In genomic region chr19:1652471-1653299, GRCh38 we compare ENCODE assay signal across 8 cellular contexts. TPM values are rescaled to one million over a fixed set of nuclear protein-coding genes. Genes with fewer than 3 reads are reported as not detected.
DNase-seq lines count a peak whose midpoint lies in the region; ATAC-seq, FAIRE-seq and TF ChIP-seq lines count a peak whose summit lies in the region.

Gene TCF3 (minus strand): TSS chr19:1652615. CDS start chr19:1650248, 2,367 bp downstream.

- H3K36me3 Mint-ChIP-seq in chondrocyte (ENCODE audit: low read depth), result peaks cover 2% of the 10 kb centered on the region

- peak within 1 kb of the TSS; percentile 93 for H3K27ac Mint-ChIP-seq in chondrocyte (ENCODE audit: unreplicated experiment)

- peak within 1 kb of the TSS; percentile 83 for H3K4me3 Mint-ChIP-seq in chondrocyte (ENCODE audit: unreplicated experiment)

- no peaks in the 10 kb centered on the region for H3K9me3 Mint-ChIP-seq in chondrocyte (ENCODE audit: low read depth)

- peak within 1 kb of the TSS; percentile 80 for H3K4me2 ChIP-seq in keratinocyte (ENCODE audit: control insufficient read depth, extremely low read depth, insufficient read depth, low read depth, low read length)

- dilution Hi-C loops in keratinocyte (cut with MboI; ENCODE audit: extremely low pct_ligation_motif_present, low sequenced_read_pairs), result no loop called here

- no peaks in the 10 kb centered on the region for H3K27me3 Mint-ChIP-seq in chondrocyte (ENCODE audit: low read depth)

- peak within 1 kb of the TSS; percentile 66 to 81 (median 77) for H3K4me3 ChIP-seq in keratinocyte (ENCODE audit: control insufficient read depth in 2 of 3, extremely low read depth in 1 of 3, insufficient read depth in 2 of 3, low read depth in 1 of 3, low read length in 3 of 3)

- H3K9me3 ChIP-seq in keratinocyte (ENCODE audit: control insufficient read depth, low read depth, low read length), result no peaks in the 10 kb centered on the region

- peak; percentile 52 for TF ChIP-seq POLR2A in GM19193 (IDR thresholded peaks at IDR 0.05; ENCODE audit: extremely low read depth, insufficient read depth, insufficient read length)

- peak within 1 kb of the TSS; percentile 98 for H3K9ac ChIP-seq in keratinocyte (ENCODE audit: control insufficient read depth, extremely low read depth, insufficient read depth, low read length)

- no peaks in the 10 kb centered on the region for H4K20me1 ChIP-seq in keratinocyte (ENCODE audit: control insufficient read depth, extremely low read depth, insufficient read depth, low read length)

- peak within 1 kb of the TSS; percentile 99 for H3K27ac ChIP-seq in keratinocyte (ENCODE audit: control insufficient read depth, insufficient read depth, low read length)

- peaks cover 17% of the 10 kb centered on the region for H3K4me1 Mint-ChIP-seq in chondrocyte (ENCODE audit: low read depth)

- H3K36me3 ChIP-seq in keratinocyte (ENCODE audit: control insufficient read depth in 2 of 2, extremely low read depth in 1 of 2, insufficient read depth in 2 of 2, low read length in 2 of 2), result peaks cover 8 to 12% of the 10 kb centered on the region in 2 experiments

- no peaks in the 10 kb centered on the region for H3K9me1 ChIP-seq in keratinocyte (ENCODE audit: control insufficient read depth, extremely low read depth, insufficient read depth, low read length)

- no peak for TF ChIP-seq CTCF in chondrocyte (IDR thresholded peaks at IDR 0.05)
- no peak for TF ChIP-seq CTCF in keratinocyte (optimal IDR thresholded peaks at IDR 0.05 in 1 of 3, IDR thresholded peaks at IDR 0.05 in 1 of 3, conservative IDR thresholded peaks at IDR 0.05 in 1 of 3; ENCODE audit: extremely low read depth in 1 of 3, insufficient read depth in 2 of 3, low read length in 3 of 3)

- H3K4me1 ChIP-seq in keratinocyte (ENCODE audit: control insufficient read depth, extremely low read depth, insufficient read depth, low read length), result peaks cover 4% of the 10 kb centered on the region

- H3K79me2 ChIP-seq in keratinocyte (ENCODE audit: control insufficient read depth, insufficient read depth, low read length), result peaks cover 29% of the 10 kb centered on the region

- DNase-seq in AML-193 (lab: John Stamatoyannopoulos, UW), result peak; percentile 95 to 96
- DNase-seq in NCI-H510A treated with DMSO at 0.1 percent for 48 hours (lab: John Stamatoyannopoulos, UW), result peak; percentile 90
- peak; percentile 98 for DNase-seq in activated CD4-positive, alpha-beta T cell treated with anti-CD3 and anti-CD28 coated beads for 24 hours (ENCODE audit: low read depth in 2 of 2)
- peak; percentile 99 for DNase-seq in chondrocyte (ENCODE audit: low spot score)
- peak; percentile 86 for DNase-seq in keratinocyte (ENCODE audit: low read depth, low spot score)
- DNase-seq in stimulated activated CD4-positive, alpha-beta T cell treated with anti-CD3 and anti-CD28 coated beads, Interleukin-15, amount 100 ng/mL, for 1 hour (ENCODE audit: low read depth in 1 of 2, low spot score in 1 of 2), result peak; percentile 98 to 99

- peak within 1 kb of the TSS; percentile 95 for H2AFZ ChIP-seq in keratinocyte (ENCODE audit: control insufficient read depth, low read length)

- ATAC-seq in HG03439 (IDR thresholded peaks at IDR 0.05; ENCODE audit: unreplicated experiment), result peak; percentile 66

- FAIRE-seq in keratinocyte (lab: Jason Lieb, UNC), result peak; percentile 90

- no peaks in the 10 kb centered on the region for H3K27me3 ChIP-seq in keratinocyte (ENCODE audit: control insufficient read depth, extremely low read depth, insufficient read depth, low read length)

RNA-seq across cellular contexts. Expression of gene TCF3, which starts in this region (rescaled TPM):
- 130 to 154 TPM (median 153 TPM) in 3 replicates for total RNA-seq in chondrocyte
- polyA plus RNA-seq in keratinocyte, result 40.0 to 59.0 TPM (median 44.4 TPM) in 3 replicates
- 63.3 TPM for polyA plus RNA-seq in keratinocyte (2011; ENCODE audit: low read depth)
- polyA plus RNA-seq in keratinocyte (2011; cell fraction: cytosol; rRNA removed), result 32.9 and 98.1 TPM in 2 replicates
- 60.2 and 79.7 TPM in 2 replicates for polyA plus RNA-seq in keratinocyte (2011; cell fraction: nucleus; rRNA removed)
- 35.5 and 85.2 TPM in 2 replicates for polyA plus RNA-seq in keratinocyte (2012; ENCODE audit: low replicate concordance)
- 23.6 to 54.3 TPM (median 31.8 TPM) in 3 replicates for polyA minus RNA-seq in keratinocyte
- polyA minus RNA-seq in keratinocyte (2011; cell fraction: cytosol; rRNA and poly(A)+ RNA removed), result 161 TPM
- polyA minus RNA-seq in keratinocyte (2011; cell fraction: nucleus; rRNA and poly(A)+ RNA removed), result 40.1 and 47.3 TPM in 2 replicates

Comparison
In these comparisons a context has a peak if more than half of its experiments do, and no peak if none do; other contexts are left out.
1. Peak in every context shown above with its lines: DNase-seq, ATAC-seq, H3K4me3 ChIP-seq and H3K27ac ChIP-seq.